In the genomic region with DNA sequence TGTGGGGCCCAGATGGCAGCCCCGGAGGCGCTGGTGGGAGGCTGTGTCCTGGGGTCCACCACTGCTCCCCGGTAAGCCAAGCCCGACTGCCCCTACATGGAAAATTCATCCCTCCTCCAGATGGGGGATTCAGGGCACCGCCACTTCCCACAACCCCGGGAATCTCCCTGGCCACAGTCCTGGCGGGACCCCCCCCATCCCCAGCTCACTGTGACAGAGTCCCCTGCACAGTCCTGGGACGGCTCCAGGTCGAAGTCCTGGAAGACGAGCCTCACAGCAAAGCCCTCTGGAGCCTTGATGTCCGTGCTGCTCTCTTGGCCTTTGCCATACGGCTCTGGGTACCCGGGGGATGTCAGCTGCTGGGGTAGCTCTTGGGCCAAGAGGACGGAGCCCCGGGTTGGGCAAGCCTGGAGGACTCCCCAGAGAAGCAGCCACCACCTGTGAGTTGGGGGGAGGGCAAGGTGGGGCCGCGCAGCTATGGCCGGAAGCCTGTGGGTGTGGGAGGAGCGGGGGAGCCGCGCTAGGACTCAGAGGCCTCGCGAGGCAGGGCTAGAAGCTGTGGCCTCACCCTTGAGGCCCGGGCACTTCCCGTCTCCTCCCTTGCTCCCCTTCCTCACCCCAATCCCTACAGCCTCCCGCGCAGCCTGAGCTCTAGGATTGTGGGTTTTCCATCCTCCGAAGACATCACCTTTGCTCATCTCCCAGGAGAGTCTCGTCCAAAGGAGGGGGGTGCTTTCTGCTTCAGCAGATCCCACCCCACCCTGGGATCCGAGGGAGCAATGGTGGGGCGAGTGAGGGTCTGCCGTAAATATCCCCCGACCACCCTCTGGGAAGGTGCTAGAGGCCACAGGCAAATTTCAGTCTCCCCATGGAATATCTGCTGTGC, we compare ENCODE assay signal across 8 cellular contexts. TPM values are rescaled to one million over a fixed set of nuclear protein-coding genes. Genes with fewer than 3 reads are reported as not detected.
DNase-seq lines count a peak whose midpoint lies in the region; ATAC-seq lines count a peak whose summit lies in the region.

No MANE protein-coding gene starts in this region.

- peaks cover 1 to 16% (median 9%) of the 10 kb centered on the region in 9 donors for H3K9me3 Mint-ChIP-seq in naive thymus-derived CD8-positive, alpha-beta T cell
- peaks cover 13 to 16% of the 10 kb centered on the region in 2 donors for H3K9me3 Mint-ChIP-seq in stimulated activated naive CD8-positive, alpha-beta T cell treated with anti-CD3 and anti-CD28 coated beads, Interleukin-15, amount 100 ng/mL, for 72 hours

- ATAC-seq in GM18861 (IDR thresholded peaks at IDR 0.05; ENCODE audit: unreplicated experiment) = peak; percentile 82
- peak; percentile 95 for ATAC-seq in HG03066 (IDR thresholded peaks at IDR 0.05; ENCODE audit: low read depth, unreplicated experiment)
- ATAC-seq in esophagus mucosa = peak; percentile 93
- peak; percentile 94 to 95 for ATAC-seq in naive thymus-derived CD8-positive, alpha-beta T cell
- ATAC-seq in stimulated activated naive CD8-positive, alpha-beta T cell treated with anti-CD3 and anti-CD28 coated beads, Interleukin-15, amount 100 ng/mL, for 72 hours = peak; percentile 98

- H3K4me3 Mint-ChIP-seq in naive thymus-derived CD8-positive, alpha-beta T cell = peak overlapping the region; percentile 90 to 96 (median 94)
- peak overlapping the region; percentile 92 to 98 for H3K4me3 Mint-ChIP-seq in stimulated activated naive CD8-positive, alpha-beta T cell treated with anti-CD3 and anti-CD28 coated beads, Interleukin-15, amount 100 ng/mL, for 72 hours

- H3K27me3 Mint-ChIP-seq in naive thymus-derived CD8-positive, alpha-beta T cell = no peaks in the 10 kb centered on the region
- H3K27me3 Mint-ChIP-seq in stimulated activated naive CD8-positive, alpha-beta T cell treated with anti-CD3 and anti-CD28 coated beads, Interleukin-15, amount 100 ng/mL, for 72 hours = no peaks in the 10 kb centered on the region

- peaks cover 28 to 55% (median 49%) of the 10 kb centered on the region in 4 donors for H3K4me1 Mint-ChIP-seq in naive thymus-derived CD8-positive, alpha-beta T cell
- H3K4me1 Mint-ChIP-seq in stimulated activated naive CD8-positive, alpha-beta T cell treated with anti-CD3 and anti-CD28 coated beads, Interleukin-15, amount 100 ng/mL, for 72 hours = peaks cover 57% of the 10 kb centered on the region

- POLR2A ChIA-PET in naive thymus-derived CD8-positive, alpha-beta T cell (lab: Charles Lee) = interaction anchor here (0.5 to 3.1 kb wide), 23 partner anchors 11 to 402 kb away, joined by 3 to 23 read pairs (median 5); a partner anchor contains a TSS

- DNase-seq in AG08396 (ENCODE audit: low spot score) = peak; percentile 75
- peak; percentile 79 to 87 for DNase-seq in NOMO-1 (lab: John Stamatoyannopoulos, UW; ENCODE audit: unreplicated experiment in 2 of 2)
- DNase-seq in activated T-cell treated with anti-CD3 and anti-CD28 coated beads for 1 hour (ENCODE audit: low read depth) = peak; percentile 57
- DNase-seq in naive thymus-derived CD8-positive, alpha-beta T cell = peak; percentile 43 to 85 (median 66)
- DNase-seq in stimulated activated naive CD8-positive, alpha-beta T cell treated with anti-CD3 and anti-CD28 coated beads, Interleukin-15, amount 100 ng/mL, for 72 hours = peak; percentile 77 to 87

- peak overlapping the region; percentile 89 to 97 (median 94) for H3K27ac Mint-ChIP-seq in naive thymus-derived CD8-positive, alpha-beta T cell
- peak overlapping the region; percentile 97 to 98 for H3K27ac Mint-ChIP-seq in stimulated activated naive CD8-positive, alpha-beta T cell treated with anti-CD3 and anti-CD28 coated beads, Interleukin-15, amount 100 ng/mL, for 72 hours

- H3K36me3 Mint-ChIP-seq in naive thymus-derived CD8-positive, alpha-beta T cell = peaks cover 10 to 14% (median 13%) of the 10 kb centered on the region in 3 donors

RNA-seq across cellular contexts. Expression of a gene that starts 0.7 kb away (rescaled TPM):
- total RNA-seq in esophagus mucosa = 22.7 TPM
- 10 to 100 TPM; 20.7 to 24.1 TPM for total RNA-seq in naive thymus-derived CD8-positive, alpha-beta T cell
- polyA plus RNA-seq in naive thymus-derived CD8-positive, alpha-beta T cell = 1 to 10 TPM; 3.7 to 5.7 (median 4.8) TPM

RNA-seq across cellular contexts. Expression of a gene that starts 16.0 kb away (rescaled TPM):
- total RNA-seq in esophagus mucosa = 76.2 TPM
- total RNA-seq in naive thymus-derived CD8-positive, alpha-beta T cell = 1 to 10 TPM; 1.4 to 1.5 TPM
- polyA plus RNA-seq in naive thymus-derived CD8-positive, alpha-beta T cell = 1 to 10 TPM; 1.5 to 3.2 (median 2.5) TPM

RNA-seq across cellular contexts. Expression of a gene that starts 20.4 kb away (rescaled TPM):
- total RNA-seq in esophagus mucosa = 0.76 TPM
- total RNA-seq in naive thymus-derived CD8-positive, alpha-beta T cell = 1 to 10 TPM in 1 of 2 experiments, under 1 TPM in 1; 0.69 to 1.1 TPM
- polyA plus RNA-seq in naive thymus-derived CD8-positive, alpha-beta T cell = not detected

RNA-seq across cellular contexts. Expression of a gene that starts 21.9 kb away (rescaled TPM):
- 12.8 TPM for total RNA-seq in esophagus mucosa
- 10 to 100 TPM; 21.7 to 24.8 TPM for total RNA-seq in naive thymus-derived CD8-positive, alpha-beta T cell
- 1 to 10 TPM; 2.9 to 6.4 (median 5.8) TPM for polyA plus RNA-seq in naive thymus-derived CD8-positive, alpha-beta T cell

RNA-seq across cellular contexts. Expression of a gene that starts 47.8 kb away (rescaled TPM):
- total RNA-seq in esophagus mucosa = 36.5 TPM
- total RNA-seq in naive thymus-derived CD8-positive, alpha-beta T cell = 1 to 10 TPM; 2.3 to 3.3 TPM
- under 1 TPM in 1 of 3 donors, not detected in 2; 0.15 TPM for polyA plus RNA-seq in naive thymus-derived CD8-positive, alpha-beta T cell

Comparison
In these comparisons a context has a peak if more than half of its experiments do, and no peak if none do; other contexts are left out.
1. Peak in every context shown above with its lines: DNase-seq and ATAC-seq.
2. RNA of a gene that starts 16.0 kb away (total RNA-seq): 76.2 TPM in esophagus mucosa (single experiment); 1.4 to 1.5 TPM in naive thymus-derived CD8-positive, alpha-beta T cell; every median in the first group is over 10 times any median in the second.